Comparison of ENCODE assay signal across 15 cellular contexts in genomic region chr6:23656257-23656731, GRCh38.
A peak's percentile ranks its signal among the peaks of the same experiment; 100 is the strongest.
DNase-seq lines count a peak whose midpoint lies in the region; ATAC-seq and TF ChIP-seq lines count a peak whose summit lies in the region.
"Had no signal": no experiment of that assay in that cellular context is flagged by ENCODE, and none has a peak within 500 bp of the region (broad histone marks: within the 10 kb centered on the region; RNA-seq: fewer than 3 reads in every experiment).

No MANE protein-coding gene starts in this region.

- peak overlapping the region; percentile 34 for H3K4me2 ChIP-seq in hepatocyte

- H3K9me2 ChIP-seq in hepatocyte (replicated peaks; ENCODE audit: insufficient read depth), result no peaks in the 10 kb centered on the region

- DNase-seq in NCI-H1092 treated with DMSO at 0.1 percent for 48 hours (lab: John Stamatoyannopoulos, UW) (peak; percentile 89), NCI-H748 (lab: John Stamatoyannopoulos, UW; ENCODE audit: unreplicated experiment) (peak; percentile 99), hepatocyte (ENCODE audit: low spot score) (peak; percentile 36), retinal pigment epithelial cell (ENCODE audit: low read depth) (peak; percentile 35), CD14-positive monocyte (ENCODE audit: low spot score) (no peak), left lung (no peak)
- DNase-seq: activated naive CD4-positive, alpha-beta T cell; HFFc6; NCI-H82; spleen; stomach; uterus had no signal

- intact Hi-C loops in CD14-positive monocyte (cut with micrococcal nuclease) (no loop called here), left lung (cut with DNase I) (no loop called here)

- WGBS in hepatocyte (ENCODE audit: low lambda C conversion rate, missing lambda C conversion rate), result 46% methylated on average over 8 of the region's 8 CpGs

- H3K9me3 ChIP-seq in hepatocyte (ENCODE audit: low read depth) (no peaks in the 10 kb centered on the region), left lung (no peaks in the 10 kb centered on the region)
- H3K9me3 ChIP-seq: spleen, stomach, uterus had no signal

- no peaks in the 10 kb centered on the region for H3K36me3 Mint-ChIP-seq in CD14-positive monocyte

- H3K4me1 ChIP-seq in hepatocyte (ENCODE audit: insufficient read depth) (peaks cover 18% of the 10 kb centered on the region), left lung (no peaks in the 10 kb centered on the region)
- H3K4me1 ChIP-seq: spleen, stomach, uterus had no signal

- H3K27ac Mint-ChIP-seq in CD14-positive monocyte, result no peak overlapping the region
- H3K27ac Mint-ChIP-seq: HFFc6; T-helper 1 cell treated with Interleukin-12 subunit alpha and Interleukin-12 subunit beta and Interleukin-4 antibody, amounts not matched to agents 30 μg/mL and 1 μg/mL, for 36 hours had no signal

- ATAC-seq in GM19023 (IDR thresholded peaks at IDR 0.05; ENCODE audit: unreplicated experiment), result no peak
- ATAC-seq in left lung, result no peak
- no peak for ATAC-seq in GM21367 (IDR thresholded peaks at IDR 0.05; ENCODE audit: unreplicated experiment)

- H3K79me2 ChIP-seq in hepatocyte, result no peaks in the 10 kb centered on the region

- no peaks in the 10 kb centered on the region for H3K4me1 Mint-ChIP-seq in CD14-positive monocyte

- no peak overlapping the region for H2AFZ ChIP-seq in hepatocyte

- peak overlapping the region; percentile 43 for H3K27ac ChIP-seq in hepatocyte
- no peak overlapping the region for H3K27ac ChIP-seq in left lung
- H3K27ac ChIP-seq: spleen, stomach, uterus had no signal

- no peak overlapping the region for H3K4me3 Mint-ChIP-seq in CD14-positive monocyte
- H3K4me3 Mint-ChIP-seq: HFFc6; T-helper 1 cell treated with Interleukin-12 subunit alpha and Interleukin-12 subunit beta and Interleukin-4 antibody, amounts not matched to agents 30 μg/mL and 1 μg/mL, for 36 hours had no signal

- H3K27me3 ChIP-seq in hepatocyte (no peaks in the 10 kb centered on the region), left lung (no peaks in the 10 kb centered on the region)
- H3K27me3 ChIP-seq: spleen, stomach, uterus had no signal

- H3K9me3 Mint-ChIP-seq in CD14-positive monocyte, result peaks cover 0 to 9% (median 2%) of the 10 kb centered on the region in 7 donors
- H3K9me3 Mint-ChIP-seq: T-helper 1 cell treated with Interleukin-12 subunit alpha and Interleukin-12 subunit beta and Interleukin-4 antibody, amounts not matched to agents 30 μg/mL and 1 μg/mL, for 36 hours had no signal

- TF ChIP-seq CTCF in hepatocyte (IDR thresholded peaks at IDR 0.05; ENCODE audit: poor library complexity), result no peak
- TF ChIP-seq CTCF in retinal pigment epithelial cell (conservative IDR thresholded peaks at IDR 0.05; ENCODE audit: low read depth, low read length), result no peak
- TF ChIP-seq CTCF in CD14-positive monocyte (IDR thresholded peaks at IDR 0.05), result no peak
- no peak for TF ChIP-seq CTCF in left lung (IDR thresholded peaks at IDR 0.05)

- peaks cover 0 to 4% (median 4%) of the 10 kb centered on the region in 3 donors for H3K27me3 Mint-ChIP-seq in CD14-positive monocyte (ENCODE audit: low read depth in 3 of 3)

- H3K36me3 ChIP-seq in hepatocyte (replicated peaks; ENCODE audit: insufficient read depth, low read depth), result no peaks in the 10 kb centered on the region
- no peaks in the 10 kb centered on the region for H3K36me3 ChIP-seq in left lung
- H3K36me3 ChIP-seq: spleen, stomach, uterus had no signal

- no peaks in the 10 kb centered on the region for H4K20me1 ChIP-seq in hepatocyte (ENCODE audit: insufficient read depth, poor library complexity, severe bottlenecking)

- H3K4me3 ChIP-seq in hepatocyte, result no peak overlapping the region
- H3K4me3 ChIP-seq in retinal pigment epithelial cell (ENCODE audit: low read length), result no peak overlapping the region
- H3K4me3 ChIP-seq in left lung, result no peak overlapping the region
- H3K4me3 ChIP-seq: spleen, stomach, uterus had no signal

Comparison
In these comparisons a context has a peak if more than half of its experiments do, and no peak if none do; other contexts are left out.
1. DNase-seq: peak in NCI-H1092 treated with DMSO at 0.1 percent for 48 hours (single experiment), NCI-H748 (single experiment), hepatocyte (single experiment) and retinal pigment epithelial cell (single experiment); none in CD14-positive monocyte (single experiment) and left lung (0 of 2).